ENCODE assay signal across 8 cellular contexts in the genomic region with DNA sequence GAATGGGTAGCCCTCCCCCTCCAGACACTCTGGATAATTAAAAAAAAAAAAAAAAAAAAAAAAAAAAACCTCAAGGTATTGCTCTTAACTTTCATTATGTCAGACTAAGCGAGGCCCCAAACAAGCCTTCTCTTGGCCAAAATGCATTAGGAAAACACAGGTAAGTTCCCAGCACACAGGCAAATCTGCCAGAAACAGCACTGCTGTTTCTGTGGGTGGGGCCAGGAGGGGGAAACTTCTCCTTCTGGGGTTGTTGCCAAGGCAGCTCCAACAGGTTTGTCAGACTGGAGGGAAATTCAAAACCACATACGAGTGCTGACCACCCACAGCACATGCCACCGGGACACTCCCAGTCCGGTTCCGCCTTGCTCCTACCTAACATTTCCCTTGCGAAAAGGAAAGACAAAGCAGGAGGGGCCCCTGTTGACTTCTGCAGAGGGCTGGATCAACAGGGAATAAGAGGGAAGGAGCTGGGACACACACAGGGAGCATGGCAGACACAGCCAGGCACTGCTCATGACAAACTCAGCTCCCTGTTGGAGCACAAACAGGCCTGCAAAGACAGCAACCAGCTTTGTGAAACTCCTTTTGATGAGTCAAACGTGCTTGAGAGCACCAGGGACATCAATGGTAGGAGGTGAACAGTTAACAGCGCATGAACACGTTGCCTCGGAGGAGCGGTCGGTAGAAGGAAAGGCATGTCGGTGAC. TPM values are rescaled to one million over a fixed set of nuclear protein-coding genes. Genes with fewer than 3 reads are reported as not detected.
DNase-seq lines count a peak whose midpoint lies in the region; TF ChIP-seq lines count a peak whose summit lies in the region.

No MANE protein-coding gene starts in this region.

- no peaks in the 10 kb centered on the region for H3K9me3 ChIP-seq in Peyer's patch
- no peaks in the 10 kb centered on the region for H3K9me3 ChIP-seq in iPS-18a (ENCODE audit: control insufficient read depth, low read depth, low read length)

- DNase-seq in NCI-H1092 treated with DMSO at 0.1 percent for 48 hours (lab: John Stamatoyannopoulos, UW): peak; percentile 60
- no peak for DNase-seq in NCI-H1092 (lab: John Stamatoyannopoulos, UW)
- DNase-seq in Peyer's patch: no peak
- peak; percentile 88 for DNase-seq in activated naive CD4-positive, alpha-beta T cell treated with anti-CD3 and anti-CD28 coated beads for 36 hours
- DNase-seq in stimulated activated CD4-positive, alpha-beta T cell treated with anti-CD3 and anti-CD28 coated beads, Interleukin-15, amount 100 ng/mL, for 48 hours (ENCODE audit: low read depth in 2 of 2): peak; percentile 64 to 69
- no peak for DNase-seq in NCI-H748 (lab: John Stamatoyannopoulos, UW; ENCODE audit: unreplicated experiment)
- no peak for DNase-seq in COLO829 (ENCODE audit: low spot score)

- peak overlapping the region; percentile 80 for H3K4me3 Mint-ChIP-seq in activated naive CD4-positive, alpha-beta T cell treated with anti-CD3 and anti-CD28 coated beads for 36 hours

- peaks cover 98% of the 10 kb centered on the region for H3K4me1 Mint-ChIP-seq in activated naive CD4-positive, alpha-beta T cell treated with anti-CD3 and anti-CD28 coated beads for 36 hours (ENCODE audit: low read depth)

- H3K27ac Mint-ChIP-seq in activated naive CD4-positive, alpha-beta T cell treated with anti-CD3 and anti-CD28 coated beads for 36 hours: peak overlapping the region; percentile 100

- H3K36me3 ChIP-seq in Peyer's patch: peaks cover 0 to 58% (median 0%) of the 10 kb centered on the region in 3 donors
- peaks cover 22% of the 10 kb centered on the region for H3K36me3 ChIP-seq in iPS-18a (ENCODE audit: control insufficient read depth, low read depth, low read length)

- H3K27me3 ChIP-seq in Peyer's patch: no peaks in the 10 kb centered on the region
- H3K27me3 ChIP-seq in iPS-18a (ENCODE audit: control insufficient read depth, insufficient read depth, low read length): no peaks in the 10 kb centered on the region

- H3K9me3 Mint-ChIP-seq in activated naive CD4-positive, alpha-beta T cell treated with anti-CD3 and anti-CD28 coated beads for 36 hours: no peaks in the 10 kb centered on the region

- H3K4me3 ChIP-seq in Peyer's patch (peak overlapping the region in 1 of 4 donors; percentile 30), iPS-18a (ENCODE audit: low read length) (no peak overlapping the region)

- no peak for TF ChIP-seq CTCF in Peyer's patch (IDR thresholded peaks at IDR 0.05)

- H3K27ac ChIP-seq in Peyer's patch (peak overlapping the region; percentile 86 to 95 (median 88)), iPS-18a (ENCODE audit: low read length) (peak overlapping the region; percentile 17)

- intact Hi-C loops in activated naive CD4-positive, alpha-beta T cell treated with anti-CD3 and anti-CD28 coated beads for 36 hours (cut with micrococcal nuclease): loop anchor here (1.0 to 2.0 kb wide), 5 partner anchors 25 to 138 kb away; no protein-coding TSS in a partner anchor

- peaks cover 77% of the 10 kb centered on the region for H3K36me3 Mint-ChIP-seq in activated naive CD4-positive, alpha-beta T cell treated with anti-CD3 and anti-CD28 coated beads for 36 hours (ENCODE audit: low read depth)

- H3K27me3 Mint-ChIP-seq in activated naive CD4-positive, alpha-beta T cell treated with anti-CD3 and anti-CD28 coated beads for 36 hours (ENCODE audit: low read depth): no peaks in the 10 kb centered on the region

- CTCF ChIA-PET in activated naive CD4-positive, alpha-beta T cell treated with anti-CD3 and anti-CD28 coated beads for 36 hours (lab: Charles Lee): interaction anchor here (1.2 to 4.5 kb wide), 11 partner anchors 11 to 153 kb away, joined by 4 to 34 read pairs (median 6); no protein-coding TSS in a partner anchor

- no peak for TF ChIP-seq POLR2A in Peyer's patch (IDR thresholded peaks at IDR 0.05)

- peak overlapping the region; percentile 11 for H3K9ac ChIP-seq in iPS-18a (ENCODE audit: low read length)

- H3K4me1 ChIP-seq in Peyer's patch (peaks cover 5 to 100% (median 67%) of the 10 kb centered on the region in 4 donors), iPS-18a (ENCODE audit: control insufficient read depth, low read depth, low read length) (peaks cover 66% of the 10 kb centered on the region)

RNA-seq across cellular contexts. Expression of gene MYH9, which starts 55.0 kb away (rescaled TPM):
- total RNA-seq in Peyer's patch: 100 to 1,000 TPM; 337 to 553 (median 433) TPM
- total RNA-seq in activated naive CD4-positive, alpha-beta T cell treated with anti-CD3 and anti-CD28 coated beads for 36 hours: 100 to 1,000 TPM; 574 to 625 TPM

Comparison
In these comparisons a context has a peak if more than half of its experiments do, and no peak if none do; other contexts are left out.
1. DNase-seq: peak in NCI-H1092 treated with DMSO at 0.1 percent for 48 hours (single experiment), activated naive CD4-positive, alpha-beta T cell treated with anti-CD3 and anti-CD28 coated beads for 36 hours (single experiment) and stimulated activated CD4-positive, alpha-beta T cell treated with anti-CD3 and anti-CD28 coated beads, Interleukin-15, amount 100 ng/mL, for 48 hours (2 of 2); none in NCI-H1092 (single experiment), Peyer's patch (0 of 3), NCI-H748 (single experiment) and COLO829 (single experiment).